15 cellular contexts compared by ENCODE assay signal in genomic region chr7:149869291-149869650, GRCh38. TPM values are rescaled to one million over a fixed set of nuclear protein-coding genes. Genes with fewer than 3 reads are reported as not detected.
DNase-seq lines count a peak whose midpoint lies in the region; ATAC-seq and TF ChIP-seq lines count a peak whose summit lies in the region.
"Had no signal": no experiment of that assay in that cellular context is flagged by ENCODE, and none has a peak within 500 bp of the region (broad histone marks: within the 10 kb centered on the region; RNA-seq: fewer than 3 reads in every experiment).

No MANE protein-coding gene starts in this region.

- no peaks in the 10 kb centered on the region for H3K27me3 ChIP-seq in right cardiac atrium (ENCODE audit: control insufficient read depth, insufficient read depth)
- no peaks in the 10 kb centered on the region for H3K27me3 ChIP-seq in effector memory CD4-positive, alpha-beta T cell (replicated peaks; ENCODE audit: control insufficient read depth, insufficient read depth, low read length, poor library complexity, severe bottlenecking)
- H3K27me3 ChIP-seq in thyroid gland = no peaks in the 10 kb centered on the region
- no peaks in the 10 kb centered on the region for H3K27me3 ChIP-seq in upper lobe of left lung

- intact Hi-C loops in right cardiac atrium (cut with DNase I) (no loop called here), cardiac septum (cut with DNase I) (no loop called here), thyroid gland (cut with DNase I) (no loop called here)

- peak overlapping the region; percentile 90 for H3K27ac Mint-ChIP-seq in activated CD4-positive, alpha-beta memory T cell treated with anti-CD3 and anti-CD28 coated beads, Interleukin-2, amount 10 ng/mL, durations not matched to agents 7 days and 5 days

- peaks cover 88% of the 10 kb centered on the region for H3K4me1 Mint-ChIP-seq in activated CD4-positive, alpha-beta memory T cell treated with anti-CD3 and anti-CD28 coated beads, Interleukin-2, amount 10 ng/mL, durations not matched to agents 7 days and 5 days

- no peaks in the 10 kb centered on the region for H3K9me3 ChIP-seq in right cardiac atrium (ENCODE audit: control insufficient read depth, low read length)
- no peaks in the 10 kb centered on the region for H3K9me3 ChIP-seq in effector memory CD4-positive, alpha-beta T cell (ENCODE audit: control insufficient read depth, low read length)
- H3K9me3 ChIP-seq in thyroid gland = no peaks in the 10 kb centered on the region
- H3K9me3 ChIP-seq in upper lobe of left lung = no peaks in the 10 kb centered on the region

- POLR2A ChIA-PET in activated CD4-positive, alpha-beta memory T cell treated with anti-CD3 and anti-CD28 coated beads, Interleukin-2, amount 10 ng/mL, durations not matched to agents 7 days and 5 days (lab: Charles Lee) = interaction anchor here (1.2 to 6.0 kb wide), 3 partner anchors 15 to 30 kb away, joined by 3 to 49 read pairs (median 8); partner anchors contain the start of gene ZNF862

- 69% methylated on average over 5 of the region's 5 CpGs for WGBS in right cardiac atrium
- WGBS in thyroid gland, 2 donors = 82% methylated on average over 5 of the region's 5 CpGs; no CpG with 5 or more reads in 1 of the 2 donors
- WGBS in upper lobe of left lung, 2 donors = 87 to 91% methylated on average over 5 of the region's 5 CpGs

- no peak for ATAC-seq in right cardiac atrium
- ATAC-seq in upper lobe of left lung (ENCODE audit: low FRiP score in 2 of 2) = no peak
- no peak for ATAC-seq in GM18907 (IDR thresholded peaks at IDR 0.05; ENCODE audit: unreplicated experiment)

- no peaks in the 10 kb centered on the region for H3K27me3 Mint-ChIP-seq in activated CD4-positive, alpha-beta memory T cell treated with anti-CD3 and anti-CD28 coated beads, Interleukin-2, amount 10 ng/mL, durations not matched to agents 7 days and 5 days

- no peak for TF ChIP-seq CTCF in thyroid gland (IDR thresholded peaks at IDR 0.05)
- no peak for TF ChIP-seq CTCF in upper lobe of left lung (IDR thresholded peaks at IDR 0.05)

- H3K36me3 ChIP-seq in effector memory CD4-positive, alpha-beta T cell (ENCODE audit: control insufficient read depth, insufficient read depth, low read length) = no peaks in the 10 kb centered on the region
- peaks cover 0 to 13% of the 10 kb centered on the region in 2 donors for H3K36me3 ChIP-seq in thyroid gland
- peaks cover 0 to 10% (median 4%) of the 10 kb centered on the region in 4 donors for H3K36me3 ChIP-seq in upper lobe of left lung

- TF ChIP-seq POLR2A in thyroid gland (IDR thresholded peaks at IDR 0.05) (no peak), upper lobe of left lung (IDR thresholded peaks at IDR 0.05) (no peak)

- H3K9me3 Mint-ChIP-seq in activated CD4-positive, alpha-beta memory T cell treated with anti-CD3 and anti-CD28 coated beads, Interleukin-2, amount 10 ng/mL, durations not matched to agents 7 days and 5 days = no peaks in the 10 kb centered on the region
- H3K9me3 Mint-ChIP-seq: activated T-cell treated with anti-CD3 and anti-CD28 coated beads, Interleukin-2, amount 50 U/mL, for 4 hours had no signal

- no peak for TF ChIP-seq EP300 in upper lobe of left lung (IDR thresholded peaks at IDR 0.05)

- H3K36me3 Mint-ChIP-seq in activated CD4-positive, alpha-beta memory T cell treated with anti-CD3 and anti-CD28 coated beads, Interleukin-2, amount 10 ng/mL, durations not matched to agents 7 days and 5 days (ENCODE audit: low read depth) = peaks cover 18% of the 10 kb centered on the region

- no peak overlapping the region for H3K27ac ChIP-seq in right cardiac atrium (ENCODE audit: low read length)
- peak overlapping the region; percentile 77 for H3K27ac ChIP-seq in effector memory CD4-positive, alpha-beta T cell (ENCODE audit: insufficient read depth, low read length, poor library complexity, severe bottlenecking)
- peak overlapping the region; percentile 66 to 77 (median 74) for H3K27ac ChIP-seq in thyroid gland
- no peak overlapping the region for H3K27ac ChIP-seq in upper lobe of left lung

- peaks cover 3% of the 10 kb centered on the region for H3K4me1 ChIP-seq in right cardiac atrium (ENCODE audit: control insufficient read depth, insufficient read depth, low read length)
- peaks cover 88% of the 10 kb centered on the region for H3K4me1 ChIP-seq in effector memory CD4-positive, alpha-beta T cell (ENCODE audit: control insufficient read depth, insufficient read depth, low read length, poor library complexity, severe bottlenecking)
- H3K4me1 ChIP-seq in thyroid gland = peaks cover 11 to 40% of the 10 kb centered on the region in 2 donors
- H3K4me1 ChIP-seq in upper lobe of left lung = peaks cover 19 to 41% (median 30%) of the 10 kb centered on the region in 4 donors

- DNase-seq in right cardiac atrium = peak in 2 of 3 donors; percentile 49 to 78
- DNase-seq in cardiac septum (ENCODE audit: low spot score) = no peak
- no peak for DNase-seq in activated CD4-positive, alpha-beta memory T cell treated with anti-CD3 and anti-CD28 coated beads, Interleukin-2, amount 10 ng/mL, durations not matched to agents 7 days and 5 days
- no peak for DNase-seq in effector memory CD4-positive, alpha-beta T cell
- DNase-seq in thyroid gland = no peak
- no peak for DNase-seq in upper lobe of left lung
- DNase-seq in NCI-H2196 treated with DMSO at 0.1 percent for 48 hours (lab: John Stamatoyannopoulos, UW; ENCODE audit: unreplicated experiment) = no peak
- DNase-seq: activated CD4-positive, CD25-positive, alpha-beta regulatory T cell; activated T-cell treated with anti-CD3 and anti-CD28 coated beads, Interleukin-2, amount 50 U/mL, for 4 hours; aorta; foreskin fibroblast; MV-4-11; NCI-H1930; NCI-H510A had no signal

- H3K4me3 ChIP-seq in right cardiac atrium (ENCODE audit: low read length) (no peak overlapping the region), thyroid gland (replicated peaks in 1 of 3) (no peak overlapping the region), upper lobe of left lung (no peak overlapping the region)
- peak overlapping the region; percentile 14 for H3K4me3 ChIP-seq in effector memory CD4-positive, alpha-beta T cell (ENCODE audit: insufficient read depth, low read depth, low read length, poor library complexity, severe bottlenecking)

- CTCF ChIA-PET in activated CD4-positive, alpha-beta memory T cell treated with anti-CD3 and anti-CD28 coated beads, Interleukin-2, amount 10 ng/mL, durations not matched to agents 7 days and 5 days (lab: Charles Lee) = interaction anchor here (1.3 to 3.2 kb wide), 4 partner anchors 7 to 29 kb away, joined by 3 to 22 read pairs (median 8); no protein-coding TSS in a partner anchor

- peak overlapping the region; percentile 43 for H3K4me3 Mint-ChIP-seq in activated CD4-positive, alpha-beta memory T cell treated with anti-CD3 and anti-CD28 coated beads, Interleukin-2, amount 10 ng/mL, durations not matched to agents 7 days and 5 days

RNA-seq across cellular contexts. Expression of gene ATP6V0E2, which starts 4.5 kb away (rescaled TPM):
- total RNA-seq in right cardiac atrium (100 to 1,000 TPM in 1 of 4 donors, 10 to 100 TPM in 3; 53.0 to 113 (median 79.0) TPM), cardiac septum (80.2 TPM), thyroid gland (100 to 1,000 TPM in 2 of 4 donors, 10 to 100 TPM in 2; 43.1 to 113 (median 78.9) TPM), upper lobe of left lung (10 to 100 TPM in 5 of 6 donors, 1 to 10 TPM in 1; 5.2 to 34.1 (median 25.2) TPM)
- 66.5 TPM for polyA plus RNA-seq in right cardiac atrium
- 10 to 100 TPM; 48.8 to 52.3 TPM for total RNA-seq in activated CD4-positive, alpha-beta memory T cell treated with anti-CD3 and anti-CD28 coated beads, Interleukin-2, amount 10 ng/mL, durations not matched to agents 7 days and 5 days

RNA-seq across cellular contexts. Expression of gene ZNF862, which starts 31.1 kb away (rescaled TPM):
- total RNA-seq in right cardiac atrium = 10 to 100 TPM in 3 of 4 donors, 1 to 10 TPM in 1; 9.0 to 15.9 (median 14.2) TPM
- 7.8 TPM for polyA plus RNA-seq in right cardiac atrium
- 12.8 TPM for total RNA-seq in cardiac septum
- total RNA-seq in activated CD4-positive, alpha-beta memory T cell treated with anti-CD3 and anti-CD28 coated beads, Interleukin-2, amount 10 ng/mL, durations not matched to agents 7 days and 5 days = 10 to 100 TPM; 31.4 to 32.5 TPM
- total RNA-seq in thyroid gland = 10 to 100 TPM; 23.6 to 53.7 (median 39.3) TPM
- 10 to 100 TPM in 5 of 6 donors, 1 to 10 TPM in 1; 7.1 to 31.4 (median 16.7) TPM for total RNA-seq in upper lobe of left lung

Comparison
In these comparisons a context has a peak if more than half of its experiments do, and no peak if none do; other contexts are left out.
1. DNase-seq: peak in right cardiac atrium (2 of 3); none in cardiac septum (single experiment), activated CD4-positive, alpha-beta memory T cell treated with anti-CD3 and anti-CD28 coated beads, Interleukin-2, amount 10 ng/mL, durations not matched to agents 7 days and 5 days (single experiment), effector memory CD4-positive, alpha-beta T cell (0 of 3), thyroid gland (0 of 2), upper lobe of left lung (0 of 2) and NCI-H2196 treated with DMSO at 0.1 percent for 48 hours (single experiment).
2. H3K27ac ChIP-seq: peak in effector memory CD4-positive, alpha-beta T cell (single experiment) and thyroid gland (3 of 3); none in right cardiac atrium (single experiment) and upper lobe of left lung (0 of 4).